In genomic region chr17:80785477-80786178, GRCh38 we compare ENCODE assay signal across 13 cellular contexts.
DNase-seq lines count a peak whose midpoint lies in the region; ATAC-seq and TF ChIP-seq lines count a peak whose summit lies in the region.
"Had no signal": no experiment of that assay in that cellular context is flagged by ENCODE, and none has a peak within 500 bp of the region (broad histone marks: within the 10 kb centered on the region; RNA-seq: fewer than 3 reads in every experiment).

No MANE protein-coding gene starts in this region.

- peaks cover 4 to 9% of the 10 kb centered on the region in 2 donors for H3K36me3 Mint-ChIP-seq in CD14-positive monocyte
- H3K36me3 Mint-ChIP-seq: naive B cell had no signal

- no peaks in the 10 kb centered on the region for H4K20me1 ChIP-seq in DND-41 (ENCODE audit: insufficient read depth, low read length)

- H3K4me3 ChIP-seq in DND-41 (ENCODE audit: low read depth in 1 of 2, low read length in 2 of 2), result no peak overlapping the region
- H3K4me3 ChIP-seq: adrenal gland, transverse colon had no signal

- no peak overlapping the region for H2AFZ ChIP-seq in DND-41 (ENCODE audit: low read depth, low read length)

- no peak overlapping the region for H3K4me3 Mint-ChIP-seq in CD14-positive monocyte

- H3K9ac ChIP-seq in DND-41 (ENCODE audit: low read depth, low read length), result no peak overlapping the region

- H3K79me2 ChIP-seq in DND-41 (ENCODE audit: insufficient read depth, low read length), result peaks cover 59% of the 10 kb centered on the region

- no peak overlapping the region for H3K4me2 ChIP-seq in DND-41 (ENCODE audit: insufficient read depth, low read length)

- H3K4me1 ChIP-seq in DND-41 (ENCODE audit: insufficient read depth, low read length), result peaks cover 75% of the 10 kb centered on the region

- no peaks in the 10 kb centered on the region for H3K27me3 ChIP-seq in DND-41 (ENCODE audit: insufficient read depth, low read length, poor library complexity)
- H3K27me3 ChIP-seq: adrenal gland, transverse colon had no signal

- H3K27ac Mint-ChIP-seq in CD14-positive monocyte, result no peak overlapping the region

- ATAC-seq in DND-41 (ENCODE audit: insufficient read depth, low read depth) (no peak), HG02870 (IDR thresholded peaks at IDR 0.05; ENCODE audit: unreplicated experiment) (no peak)

- H3K9me3 Mint-ChIP-seq in CD14-positive monocyte, result no peaks in the 10 kb centered on the region
- H3K9me3 Mint-ChIP-seq: naive B cell had no signal

- TF ChIP-seq CTCF in DND-41 (IDR thresholded peaks at IDR 0.05; ENCODE audit: borderline replicate concordance, extremely low read depth, low read length, poor library complexity, severe bottlenecking) (no peak), CD14-positive monocyte (IDR thresholded peaks at IDR 0.05) (no peak)

- intact Hi-C loops in posterior vena cava (cut with DNase I) (loop anchor here in 1 of 2 donors (5.0 kb wide), 1 partner anchor 1118 kb away; no protein-coding TSS in a partner anchor), CD14-positive monocyte (cut with micrococcal nuclease) (loop anchor here in 1 of 2 donors (10.0 kb wide), 1 partner anchor 61 kb away; no protein-coding TSS in a partner anchor)

- peaks cover 0 to 2% (median 0%) of the 10 kb centered on the region in 3 donors for H3K27me3 Mint-ChIP-seq in CD14-positive monocyte (ENCODE audit: low read depth in 3 of 3)
- H3K27me3 Mint-ChIP-seq: naive B cell had no signal

- DNase-seq in DND-41 (no peak), NCI-H510A treated with DMSO at 0.1 percent for 48 hours (lab: John Stamatoyannopoulos, UW) (peak; percentile 77), astrocyte of the hippocampus (ENCODE audit: low read depth, low spot score) (peak; percentile 49), posterior vena cava (ENCODE audit: low spot score) (peak; percentile 69), OCI-M2 (lab: John Stamatoyannopoulos, UW; ENCODE audit: unreplicated experiment) (no peak), CD14-positive monocyte (ENCODE audit: low spot score) (no peak), NCI-H82 (lab: John Stamatoyannopoulos, UW) (no peak)
- DNase-seq: naive B cell; NK-92 treated with Interleukin-12 subunit alpha and Interleukin-12 subunit beta, amount 100 ng/mL, for 24 hours; transverse colon had no signal

- H3K4me1 Mint-ChIP-seq in CD14-positive monocyte, result peaks cover 21% of the 10 kb centered on the region

- H3K27ac ChIP-seq in DND-41 (ENCODE audit: low read length), result peak overlapping the region; percentile 50; the same call in 1 of the 2 replicates
- H3K27ac ChIP-seq: adrenal gland, epithelial cell of prostate, transverse colon had no signal

- H3K36me3 ChIP-seq in DND-41 (ENCODE audit: insufficient read depth, low read length), result 0 out of 2 replicates have a peak, but pooled peaks cover 6% of the 10 kb centered on the region
- H3K36me3 ChIP-seq: adrenal gland, transverse colon had no signal

- H3K9me3 ChIP-seq in DND-41 (ENCODE audit: insufficient read depth, low read length, severe bottlenecking), result peaks cover 3% of the 10 kb centered on the region
- H3K9me3 ChIP-seq: adrenal gland, transverse colon had no signal

Comparison
In these comparisons a context has a peak if more than half of its experiments do, and no peak if none do; other contexts are left out.
1. DNase-seq: peak in NCI-H510A treated with DMSO at 0.1 percent for 48 hours (single experiment), astrocyte of the hippocampus (single experiment) and posterior vena cava (single experiment); none in DND-41 (single experiment), OCI-M2 (single experiment), CD14-positive monocyte (single experiment) and NCI-H82 (single experiment).